In genomic region chr19:40776966-40777794, GRCh38 we compare ENCODE assay signal across 1 cellular context.
A peak's percentile ranks its signal among the peaks of the same experiment; 100 is the strongest.
TF ChIP-seq lines count a peak whose summit lies in the region.

No MANE protein-coding gene starts in this region.

TF ChIP-seq in H1, 55 proteins besides CTCF, POLR2A, EP300 and RAD21:
- TF ChIP-seq HDAC6 (IDR thresholded peaks at IDR 0.05; ENCODE audit: low read depth, low read length) (no peak), BRCA1 (IDR thresholded peaks at IDR 0.05; ENCODE audit: low read depth, low read length) (0 out of 2 replicates have a peak, but pooled peaks have one; percentile 3), KDM1A (IDR thresholded peaks at IDR 0.05; ENCODE audit: borderline replicate concordance, low read length) (peak; percentile 99), BACH1 (IDR thresholded peaks at IDR 0.05; ENCODE audit: low read length) (no peak), CREB1 (IDR thresholded peaks at IDR 0.05) (peak; percentile 96), TBP (IDR thresholded peaks at IDR 0.05; ENCODE audit: low read depth, low read length) (peak; percentile 26; the same call in 1 of the 2 replicates), TAF1 (IDR thresholded peaks at IDR 0.05; ENCODE audit: low read depth, low read length) (peak; percentile 81; the same call in 1 of the 2 replicates), CBX5 (IDR thresholded peaks at IDR 0.05; ENCODE audit: low read depth, low read length) (no peak), HDAC2 (IDR thresholded peaks at IDR 0.05; ENCODE audit: borderline replicate concordance in 1 of 2, low read depth in 2 of 2, low read length in 2 of 2) (peak in 1 of 2 experiments; percentile 95; a peak in 2 of 4 replicates), CHD1 (IDR thresholded peaks at IDR 0.05; ENCODE audit: low read depth, low read length) (0 out of 2 replicates have a peak, but pooled peaks have one; percentile 31), PHF8 (conservative IDR thresholded peaks at IDR 0.05; ENCODE audit: low read depth, low read length) (0 out of 2 replicates have a peak, but pooled peaks have one; percentile 14), SP1 (IDR thresholded peaks at IDR 0.05; ENCODE audit: low read depth, low read length) (0 out of 2 replicates have a peak, but pooled peaks have one; percentile 35), ASH2L (IDR thresholded peaks at IDR 0.05; ENCODE audit: low read length) (peak; percentile 43), E2F6 (IDR thresholded peaks at IDR 0.05) (no peak), RFX5 (IDR thresholded peaks at IDR 0.05; ENCODE audit: borderline replicate concordance, low read depth, low read length) (peak; percentile 99)
